In genomic region chr6:34423254-34423653, GRCh38 we compare ENCODE assay signal across 13 cellular contexts. TPM values are rescaled to one million over a fixed set of nuclear protein-coding genes. Genes with fewer than 3 reads are reported as not detected.
DNase-seq lines count a peak whose midpoint lies in the region; ATAC-seq and TF ChIP-seq lines count a peak whose summit lies in the region.
"Had no signal": no experiment of that assay in that cellular context is flagged by ENCODE, and none has a peak within 500 bp of the region (broad histone marks: within the 10 kb centered on the region; RNA-seq: fewer than 3 reads in every experiment).

No MANE protein-coding gene starts in this region.

- no peak overlapping the region for H3K4me3 ChIP-seq in Caco-2 (ENCODE audit: low read depth, low read length)
- no peak overlapping the region for H3K4me3 ChIP-seq in HUES64 (ENCODE audit: low read length)
- H3K4me3 ChIP-seq: coronary artery had no signal

- H3K27me3 Mint-ChIP-seq in Caco-2 (ENCODE audit: insufficient read depth, unreplicated experiment) (no peaks in the 10 kb centered on the region), natural killer cell (ENCODE audit: low read depth in 2 of 2) (no peaks in the 10 kb centered on the region)
- no peaks in the 10 kb centered on the region for H3K27me3 Mint-ChIP-seq in activated naive CD8-positive, alpha-beta T cell treated with anti-CD3 and anti-CD28 coated beads for 36 hours
- H3K27me3 Mint-ChIP-seq: activated B cell treated with CpG ODN at 0.5 μM for 24 hours had no signal

- 98% methylated on average over 5 of the region's 5 CpGs for WGBS in HUES64

- DNase-seq in Caco-2 (no peak), natural killer cell (no peak), activated gamma-delta T cell (lab: John Stamatoyannopoulos, UW) (no peak), cardiac septum (ENCODE audit: low spot score) (no peak)
- no peak for DNase-seq in activated naive CD8-positive, alpha-beta T cell treated with anti-CD3 and anti-CD28 coated beads for 36 hours
- DNase-seq in stimulated activated CD8-positive, alpha-beta memory T cell treated with anti-CD3 and anti-CD28 coated beads, Interleukin-4, amount 100 ng/mL, for 48 hours, result no peak
- DNase-seq: activated B cell treated with CpG ODN at 0.5 μM for 24 hours; Calu3; foreskin melanocyte; NCI-H446; stimulated activated CD4-positive, alpha-beta T cell treated with anti-CD3 and anti-CD28 coated beads, Interleukin-15, amount 100 ng/mL, for 24 hours had no signal

- H3K27ac Mint-ChIP-seq in Caco-2 (ENCODE audit: unreplicated experiment) (no peak overlapping the region), natural killer cell (no peak overlapping the region)
- H3K27ac Mint-ChIP-seq in activated naive CD8-positive, alpha-beta T cell treated with anti-CD3 and anti-CD28 coated beads for 36 hours, result peak overlapping the region; percentile 76
- H3K27ac Mint-ChIP-seq: activated B cell treated with CpG ODN at 0.5 μM for 24 hours had no signal

- no peak for TF ChIP-seq CTCF in Caco-2 (IDR thresholded peaks at IDR 0.05; ENCODE audit: insufficient read depth in 1 of 2, low read depth in 1 of 2, low read length in 1 of 2, severe bottlenecking in 1 of 2, unreplicated experiment in 1 of 2)
- TF ChIP-seq CTCF in natural killer cell (IDR thresholded peaks at IDR 0.05), result no peak

- H3K27ac ChIP-seq in HUES64 (ENCODE audit: low read depth, low read length), result peak overlapping the region; percentile 37
- H3K27ac ChIP-seq: coronary artery had no signal

- CTCF ChIA-PET in Caco-2 (lab: Charles Lee), result interaction anchor here (1.8 kb wide), 1 partner anchor 8 kb away, joined by 8 read pairs; no protein-coding TSS in a partner anchor

- H3K36me3 ChIP-seq in Caco-2 (ENCODE audit: control insufficient read depth, insufficient read depth, low read length) (peaks cover 7% of the 10 kb centered on the region), HUES64 (ENCODE audit: insufficient read depth, low read length) (peaks cover 72% of the 10 kb centered on the region)

- H3K4me1 Mint-ChIP-seq in Caco-2 (ENCODE audit: low read depth, unreplicated experiment) (no peaks in the 10 kb centered on the region), natural killer cell (peaks cover 18 to 36% of the 10 kb centered on the region in 2 donors)
- H3K4me1 Mint-ChIP-seq in activated naive CD8-positive, alpha-beta T cell treated with anti-CD3 and anti-CD28 coated beads for 36 hours, result peaks cover 41% of the 10 kb centered on the region

- H3K36me3 Mint-ChIP-seq in Caco-2 (ENCODE audit: insufficient read depth, unreplicated experiment) (peaks cover 76% of the 10 kb centered on the region), natural killer cell (peaks cover 3% of the 10 kb centered on the region)
- peaks cover 61% of the 10 kb centered on the region for H3K36me3 Mint-ChIP-seq in activated naive CD8-positive, alpha-beta T cell treated with anti-CD3 and anti-CD28 coated beads for 36 hours

- H3K4me3 Mint-ChIP-seq in Caco-2 (ENCODE audit: unreplicated experiment), result peak overlapping the region; percentile 33
- peak overlapping the region; percentile 98 for H3K4me3 Mint-ChIP-seq in activated naive CD8-positive, alpha-beta T cell treated with anti-CD3 and anti-CD28 coated beads for 36 hours
- peak overlapping the region; percentile 17 for H3K4me3 Mint-ChIP-seq in natural killer cell
- H3K4me3 Mint-ChIP-seq: activated B cell treated with CpG ODN at 0.5 μM for 24 hours had no signal

- H3K9me3 Mint-ChIP-seq in Caco-2 (ENCODE audit: unreplicated experiment) (no peaks in the 10 kb centered on the region), natural killer cell (no peaks in the 10 kb centered on the region)
- no peaks in the 10 kb centered on the region for H3K9me3 Mint-ChIP-seq in activated naive CD8-positive, alpha-beta T cell treated with anti-CD3 and anti-CD28 coated beads for 36 hours
- H3K9me3 Mint-ChIP-seq: activated B cell treated with CpG ODN at 0.5 μM for 24 hours had no signal

- H3K9me3 ChIP-seq in Caco-2 (no peaks in the 10 kb centered on the region), HUES64 (ENCODE audit: insufficient read depth, low read depth, low read length) (no peaks in the 10 kb centered on the region)

- POLR2A ChIA-PET in Caco-2 (lab: Charles Lee), result interaction anchor here (1.6 kb wide), 1 partner anchor 8 kb away, joined by 6 read pairs; no protein-coding TSS in a partner anchor

- intact Hi-C loops in Caco-2 (cut with micrococcal nuclease; ENCODE audit: unreplicated experiment), result no loop called here
- intact Hi-C loops in natural killer cell (cut with micrococcal nuclease), result no loop called here
- intact Hi-C loops in cardiac septum (cut with DNase I), result no loop called here

- BruUV-seq in Caco-2 (replicated peaks; lab: Mats Ljungman, UMichigan), result no TSS peak

- H3K4me1 ChIP-seq in Caco-2, result peaks cover 13% of the 10 kb centered on the region
- H3K4me1 ChIP-seq in HUES64 (ENCODE audit: insufficient read depth, low read length), result peaks cover 8% of the 10 kb centered on the region; the same call in 1 of the 2 replicates

- no peaks in the 10 kb centered on the region for H3K27me3 ChIP-seq in Caco-2 (replicated peaks; ENCODE audit: control insufficient read depth, insufficient read depth, low read length)
- no peaks in the 10 kb centered on the region for H3K27me3 ChIP-seq in HUES64 (ENCODE audit: insufficient read depth, low read length)

- no peak for ATAC-seq in natural killer cell

- H3K9ac ChIP-seq in HUES64 (ENCODE audit: low read depth, low read length), result no peak overlapping the region

RNA-seq across cellular contexts. Expression of gene RPS10, which starts 2.6 kb away (rescaled TPM):
- total RNA-seq in Caco-2 (2022) (1,650 and 1,752 TPM in 2 replicates), natural killer cell (1,000 to 10,000 TPM in 2 of 3 donors, 100 to 1,000 TPM in 1; 916 to 1,058 (median 1,045) TPM), cardiac septum (542 TPM)
- 2,257 TPM for polyA plus RNA-seq in HUES64 (2013, experiment 1 of 2)
- polyA plus RNA-seq in HUES64 (2013, experiment 2 of 2), result 2,287 TPM
- total RNA-seq in activated naive CD8-positive, alpha-beta T cell treated with anti-CD3 and anti-CD28 coated beads for 36 hours, result 1,000 to 10,000 TPM; 2,216 to 2,293 TPM

RNA-seq across cellular contexts. Expression of gene NUDT3, which starts 30.8 kb away (rescaled TPM):
- 22.3 and 22.9 TPM in 2 replicates for total RNA-seq in Caco-2 (2022)
- 16.7 TPM for polyA plus RNA-seq in HUES64 (2013, experiment 1 of 2)
- polyA plus RNA-seq in HUES64 (2013, experiment 2 of 2), result 17.7 TPM
- total RNA-seq in activated naive CD8-positive, alpha-beta T cell treated with anti-CD3 and anti-CD28 coated beads for 36 hours, result 10 to 100 TPM; 18.1 to 18.3 TPM
- total RNA-seq in natural killer cell, result 10 to 100 TPM; 22.0 to 26.3 (median 26.1) TPM
- 38.2 TPM for total RNA-seq in cardiac septum

RNA-seq across cellular contexts. Expression of gene PACSIN1, which starts 42.6 kb away (rescaled TPM):
- total RNA-seq in Caco-2 (2022) (3.4 and 3.7 TPM in 2 replicates), natural killer cell (1 to 10 TPM; 2.2 to 6.6 (median 3.9) TPM), cardiac septum (10.3 TPM)
- polyA plus RNA-seq in HUES64 (2013, experiment 1 of 2), result 3.8 TPM
- polyA plus RNA-seq in HUES64 (2013, experiment 2 of 2), result 3.9 TPM
- under 1 TPM; 0.19 to 0.28 TPM for total RNA-seq in activated naive CD8-positive, alpha-beta T cell treated with anti-CD3 and anti-CD28 coated beads for 36 hours

Comparison
In these comparisons a context has a peak if more than half of its experiments do, and no peak if none do; other contexts are left out.
1. H3K4me3 Mint-ChIP-seq: peak in every context shown above with its lines; median percentile 98 in activated naive CD8-positive, alpha-beta T cell treated with anti-CD3 and anti-CD28 coated beads for 36 hours; 33 in Caco-2; 17 in natural killer cell.